ENCODE assay signal across 10 cellular contexts in genomic region chr16:2147378-2147777, GRCh38. TPM values are rescaled to one million over a fixed set of nuclear protein-coding genes. Genes with fewer than 3 reads are reported as not detected.
A peak's percentile ranks its signal among the peaks of the same experiment; 100 is the strongest.
DNase-seq lines count a peak whose midpoint lies in the region; ATAC-seq, FAIRE-seq and TF ChIP-seq lines count a peak whose summit lies in the region.
"Had no signal": no experiment of that assay in that cellular context is flagged by ENCODE, and none has a peak within 500 bp of the region (broad histone marks: within the 10 kb centered on the region; RNA-seq: fewer than 3 reads in every experiment).

No MANE protein-coding gene starts in this region.

- no peak for TF ChIP-seq POLR2A in breast epithelium (IDR thresholded peaks at IDR 0.05)

- no peak overlapping the region for H3K27ac Mint-ChIP-seq in neural crest cell (ENCODE audit: unreplicated experiment)

- CTCF ChIA-PET in mammary epithelial cell (lab: Charles Lee; ENCODE audit: low non-redundant PET), result no interaction called here

- H3K4me1 ChIP-seq in breast epithelium (peaks cover 10 to 23% of the 10 kb centered on the region in 2 donors), mammary epithelial cell (ENCODE audit: insufficient read depth, low read length) (peaks cover 51% of the 10 kb centered on the region)

- FAIRE-seq in frontal cortex (lab: Jason Lieb, UNC), result no peak

- WGBS in mammary epithelial cell (ENCODE audit: low coverage, missing lambda C conversion rate), result 96% methylated on average over 6 of the region's 6 CpGs

- no peaks in the 10 kb centered on the region for H3K9me3 Mint-ChIP-seq in neural crest cell

- in situ Hi-C loops in mammary epithelial cell (cut with MboI; ENCODE audit: low sequenced_read_pairs in 2 of 2), result loop anchor here (10.0 kb wide), 2 partner anchors 123 to 133 kb away; partner anchors contain the start of genes NHERF2 (in 1 of the 2) and NPW (in 1 of the 2)

- H3K36me3 ChIP-seq in breast epithelium (no peaks in the 10 kb centered on the region), mammary epithelial cell (ENCODE audit: insufficient read depth, low read length) (peaks cover 5% of the 10 kb centered on the region)

- H3K4me3 ChIP-seq in breast epithelium (no peak overlapping the region), mammary epithelial cell (replicated peaks in 1 of 3; ENCODE audit: insufficient read depth in 1 of 3, low read depth in 2 of 3, low read length in 3 of 3) (no peak overlapping the region)

- H3K4me1 Mint-ChIP-seq in neural crest cell, result peaks cover 21% of the 10 kb centered on the region

- H3K4me2 ChIP-seq in mammary epithelial cell (ENCODE audit: insufficient read depth, low read depth, low read length), result no peak overlapping the region

- H3K27me3 ChIP-seq in breast epithelium (no peaks in the 10 kb centered on the region), mammary epithelial cell (ENCODE audit: insufficient read depth, low read length) (no peaks in the 10 kb centered on the region)

- H3K79me2 ChIP-seq in mammary epithelial cell (ENCODE audit: insufficient read depth, low read length), result peaks cover 8% of the 10 kb centered on the region

- dilution Hi-C loops in mammary epithelial cell (cut with HindIII; ENCODE audit: low sequenced_read_pairs), result no loop called here

- intact Hi-C loops in breast epithelium (cut with DNase I; ENCODE audit: low total_unique reads) (no loop called here), mammary epithelial cell (cut with micrococcal nuclease) (no loop called here), Right ventricle myocardium superior (cut with DNase I) (no loop called here)

- TF ChIP-seq CTCF in breast epithelium (IDR thresholded peaks at IDR 0.05) (no peak), mammary epithelial cell (conservative IDR thresholded peaks at IDR 0.05 in 1 of 2, IDR thresholded peaks at IDR 0.05 in 1 of 2; ENCODE audit: extremely low read depth in 1 of 2, insufficient read depth in 1 of 2, low read depth in 1 of 2, low read length in 2 of 2) (no peak), neural crest cell (conservative IDR thresholded peaks at IDR 0.05) (no peak)

- H3K36me3 Mint-ChIP-seq in neural crest cell (ENCODE audit: low read depth), result peaks cover 5% of the 10 kb centered on the region

- ATAC-seq in Right ventricle myocardium superior (ENCODE audit: poor library complexity) (peak; percentile 2), GM21515 (IDR thresholded peaks at IDR 0.05; ENCODE audit: unreplicated experiment) (no peak)

- H3K27ac ChIP-seq in breast epithelium (peak overlapping the region; percentile 73 to 75), mammary epithelial cell (ENCODE audit: insufficient read depth, low read depth, low read length) (no peak overlapping the region)

- BruUV-seq in mammary epithelial cell (replicated peaks; lab: Mats Ljungman, UMichigan), result no TSS peak

- H3K9ac ChIP-seq in mammary epithelial cell (ENCODE audit: insufficient read depth, low read length), result no peak overlapping the region

- H3K4me3 Mint-ChIP-seq in neural crest cell, result peak overlapping the region; percentile 62

- peaks cover 7% of the 10 kb centered on the region for H3K27me3 Mint-ChIP-seq in neural crest cell (ENCODE audit: low read depth)

- no peaks in the 10 kb centered on the region for H3K9me3 ChIP-seq in breast epithelium
- no peaks in the 10 kb centered on the region for H3K9me3 ChIP-seq in mammary epithelial cell (replicated peaks; ENCODE audit: insufficient read depth, low read length)

- peaks cover 13% of the 10 kb centered on the region for H4K20me1 ChIP-seq in mammary epithelial cell (ENCODE audit: insufficient read depth, low read length)

- DNase-seq in breast epithelium (ENCODE audit: low spot score in 2 of 2) (no peak), mammary epithelial cell (no peak), Right ventricle myocardium superior (no peak), neural crest cell (ENCODE audit: low read depth, low spot score) (no peak), Kasumi-1 (lab: John Stamatoyannopoulos, UW) (no peak), frontal cortex (ENCODE audit: low spot score in 2 of 2) (no peak), ureter (ENCODE audit: low spot score) (no peak)
- DNase-seq: activated gamma-delta T cell treated with Interleukin-2 at 50 U/mL for 16 hours had no signal

- no peak overlapping the region for H2AFZ ChIP-seq in mammary epithelial cell (ENCODE audit: low read depth, low read length)

RNA-seq across cellular contexts. Expression of gene RAB26, which starts 1.0 kb away (rescaled TPM):
- total RNA-seq in breast epithelium (1 to 10 TPM in 2 of 3 donors, not detected in 1; 3.5 to 3.9 TPM), mammary epithelial cell (1 to 10 TPM in 1 of 2 donors, under 1 TPM in 1; 0.33 to 1.0 TPM), Right ventricle myocardium superior (0.43 TPM), neural crest cell (0.64 and 0.98 TPM in 2 replicates), frontal cortex (4.1 TPM), ureter (0.83 TPM)
- polyA plus RNA-seq in mammary epithelial cell, result 0.80 TPM
- 0.21 TPM for polyA minus RNA-seq in mammary epithelial cell

RNA-seq across cellular contexts. Expression of gene TRAF7, which starts 8.2 kb away (rescaled TPM):
- 10 to 100 TPM; 28.4 to 35.4 (median 32.5) TPM for total RNA-seq in breast epithelium
- 100 to 1,000 TPM in 1 of 2 donors, 10 to 100 TPM in 1; 47.5 to 110 TPM for total RNA-seq in mammary epithelial cell
- 65.7 TPM for polyA plus RNA-seq in mammary epithelial cell
- 54.6 TPM for polyA minus RNA-seq in mammary epithelial cell
- total RNA-seq in Right ventricle myocardium superior, result 23.4 TPM
- 82.2 and 85.5 TPM in 2 replicates for total RNA-seq in neural crest cell
- total RNA-seq in frontal cortex, result 25.7 TPM
- total RNA-seq in ureter, result 76.2 TPM

RNA-seq across cellular contexts. Expression of gene PKD1, which starts 11.7 kb away (rescaled TPM):
- total RNA-seq in breast epithelium (100 to 1,000 TPM in 2 of 3 donors, 10 to 100 TPM in 1; 74.2 to 110 (median 107) TPM), mammary epithelial cell (100 to 1,000 TPM; 119 to 133 TPM), Right ventricle myocardium superior (82.8 TPM), neural crest cell (108 and 115 TPM in 2 replicates), frontal cortex (58.3 TPM), ureter (165 TPM)
- polyA plus RNA-seq in mammary epithelial cell, result 28.4 TPM
- 17.7 TPM for polyA minus RNA-seq in mammary epithelial cell

RNA-seq across cellular contexts. Expression of gene CASKIN1, which starts 49.0 kb away (rescaled TPM):
- under 1 TPM in 2 of 3 donors, not detected in 1; 0.33 to 0.44 TPM for total RNA-seq in breast epithelium
- total RNA-seq in mammary epithelial cell, result 1 to 10 TPM in 1 of 2 donors, under 1 TPM in 1; 0.83 to 1.4 TPM
- polyA plus RNA-seq in mammary epithelial cell, result 0.09 TPM
- not detected for polyA minus RNA-seq in mammary epithelial cell
- 5.3 TPM for total RNA-seq in Right ventricle myocardium superior
- total RNA-seq in neural crest cell, result 18.9 and 20.2 TPM in 2 replicates
- 15.9 TPM for total RNA-seq in frontal cortex
- total RNA-seq in ureter, result 0.05 TPM
- total RNA-seq: subcutaneous adipose tissue had no signal

RNA-seq across cellular contexts. Expression of gene MLST8, which starts 57.9 kb away (rescaled TPM):
- total RNA-seq in breast epithelium (10 to 100 TPM; 42.7 to 48.1 (median 46.5) TPM), mammary epithelial cell (10 to 100 TPM; 39.0 to 55.8 TPM), Right ventricle myocardium superior (23.2 TPM), neural crest cell (68.1 and 69.2 TPM in 2 replicates), frontal cortex (6.9 TPM), ureter (37.0 TPM)
- polyA plus RNA-seq in mammary epithelial cell, result 68.1 TPM
- 45.8 TPM for polyA minus RNA-seq in mammary epithelial cell
